ENCODE assay signal across 22 cellular contexts in the genomic region with DNA sequence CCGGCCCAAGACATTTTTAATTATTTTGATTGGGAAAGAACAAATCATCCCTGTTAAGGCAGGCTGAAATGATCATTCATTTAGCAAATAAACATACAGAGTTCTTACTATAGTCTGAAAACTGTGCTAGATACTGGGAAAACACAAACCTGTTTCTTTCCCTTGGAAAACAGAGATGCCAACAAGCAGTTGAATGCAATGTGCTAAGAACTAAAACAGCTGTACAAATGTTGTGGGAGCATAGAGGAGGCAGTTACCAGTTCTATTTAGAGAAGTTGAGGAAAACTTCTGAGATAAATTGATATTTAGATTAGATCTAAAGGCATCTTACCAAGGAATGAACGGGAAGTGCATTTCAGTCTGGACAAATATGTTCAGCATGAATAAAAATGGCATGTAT. TPM values are rescaled to one million over a fixed set of nuclear protein-coding genes. Genes with fewer than 3 reads are reported as not detected.
DNase-seq lines count a peak whose midpoint lies in the region; ATAC-seq, FAIRE-seq and TF ChIP-seq lines count a peak whose summit lies in the region.
"Had no signal": no experiment of that assay in that cellular context is flagged by ENCODE, and none has a peak within 500 bp of the region (broad histone marks: within the 10 kb centered on the region; RNA-seq: fewer than 3 reads in every experiment).

No MANE protein-coding gene starts in this region.

- DNase-seq in stimulated activated naive CD8-positive, alpha-beta T cell treated with anti-CD3 and anti-CD28 coated beads, Interleukin-15, Interleukin-2, amounts not matched to agents 100 U/mL and 50 U/mL, for 24 hours = no peak
- DNase-seq in T-cell (no peak), myocyte (ENCODE audit: low read depth) (peak; percentile 46), type B pancreatic cell (ENCODE audit: extremely low spot score, unreplicated experiment) (no peak), UCSD-AML1 (lab: John Stamatoyannopoulos, UW; ENCODE audit: unreplicated experiment) (no peak), HTR-8/SVneo (ENCODE audit: insufficient read length, low spot score) (no peak)
- DNase-seq in activated CD4-positive, alpha-beta T cell treated with anti-CD3 and anti-CD28 coated beads, Interleukin-2, amount 50 U/mL, for 4 hours = no peak
- DNase-seq: colonic mucosa, GOT3, left ventricle myocardium superior, NCI-H1048, NCI-H1694, NCI-H510A treated with DMSO at 0.1 percent for 48 hours, Right ventricle myocardium superior, testis, uterus had no signal

- FAIRE-seq in HTR-8/SVneo (lab: Jason Lieb, UNC) = no peak
- FAIRE-seq: keratinocyte had no signal

- peaks cover 54% of the 10 kb centered on the region for H3K4me1 Mint-ChIP-seq in stimulated activated naive CD8-positive, alpha-beta T cell treated with anti-CD3 and anti-CD28 coated beads, Interleukin-15, Interleukin-2, amounts not matched to agents 100 ng/mL and 50 ng/mL, for 24 hours (ENCODE audit: low read depth)
- H3K4me1 Mint-ChIP-seq in T-cell (peaks cover 50 to 66% (median 52%) of the 10 kb centered on the region in 3 donors), type B pancreatic cell (ENCODE audit: unreplicated experiment) (no peaks in the 10 kb centered on the region)

- no peak overlapping the region for H3K4me3 Mint-ChIP-seq in stimulated activated naive CD8-positive, alpha-beta T cell treated with anti-CD3 and anti-CD28 coated beads, Interleukin-15, Interleukin-2, amounts not matched to agents 100 ng/mL and 50 ng/mL, for 24 hours
- no peak overlapping the region for H3K4me3 Mint-ChIP-seq in T-cell
- H3K4me3 Mint-ChIP-seq in type B pancreatic cell = peak overlapping the region; percentile 37
- H3K4me3 Mint-ChIP-seq: mesothelial cell of epicardium had no signal

- H3K9me3 Mint-ChIP-seq in stimulated activated naive CD8-positive, alpha-beta T cell treated with anti-CD3 and anti-CD28 coated beads, Interleukin-15, Interleukin-2, amounts not matched to agents 100 ng/mL and 50 ng/mL, for 24 hours = no peaks in the 10 kb centered on the region
- H3K9me3 Mint-ChIP-seq in T-cell (no peaks in the 10 kb centered on the region), type B pancreatic cell (no peaks in the 10 kb centered on the region)
- H3K9me3 Mint-ChIP-seq: mesothelial cell of epicardium had no signal

- peak overlapping the region; percentile 79 for H3K27ac Mint-ChIP-seq in stimulated activated naive CD8-positive, alpha-beta T cell treated with anti-CD3 and anti-CD28 coated beads, Interleukin-15, Interleukin-2, amounts not matched to agents 100 ng/mL and 50 ng/mL, for 24 hours
- H3K27ac Mint-ChIP-seq in T-cell = peak overlapping the region; percentile 94
- H3K27ac Mint-ChIP-seq in type B pancreatic cell = peak overlapping the region; percentile 0
- H3K27ac Mint-ChIP-seq: mesothelial cell of epicardium, progenitor cell of endocrine pancreas had no signal

- no peak for ATAC-seq in stimulated activated naive CD8-positive, alpha-beta T cell treated with anti-CD3 and anti-CD28 coated beads, Interleukin-15, Interleukin-2, amounts not matched to agents 100 U/mL and 50 U/mL, for 24 hours
- no peak for ATAC-seq in T-cell (replicated peaks in 1 of 4)
- ATAC-seq: left ventricle myocardium superior, sciatic nerve had no signal

- no peaks in the 10 kb centered on the region for H3K27me3 Mint-ChIP-seq in stimulated activated naive CD8-positive, alpha-beta T cell treated with anti-CD3 and anti-CD28 coated beads, Interleukin-15, Interleukin-2, amounts not matched to agents 100 ng/mL and 50 ng/mL, for 24 hours
- H3K27me3 Mint-ChIP-seq in T-cell = no peaks in the 10 kb centered on the region
- no peaks in the 10 kb centered on the region for H3K27me3 Mint-ChIP-seq in type B pancreatic cell
- H3K27me3 Mint-ChIP-seq: progenitor cell of endocrine pancreas had no signal

- H3K36me3 Mint-ChIP-seq in stimulated activated naive CD8-positive, alpha-beta T cell treated with anti-CD3 and anti-CD28 coated beads, Interleukin-15, Interleukin-2, amounts not matched to agents 100 ng/mL and 50 ng/mL, for 24 hours (ENCODE audit: low read depth) = peaks cover 11% of the 10 kb centered on the region
- no peaks in the 10 kb centered on the region for H3K36me3 Mint-ChIP-seq in T-cell
- H3K36me3 Mint-ChIP-seq in type B pancreatic cell = peaks cover under 1% of the 10 kb centered on the region
- H3K36me3 Mint-ChIP-seq: mesothelial cell of epicardium had no signal

- no peak for TF ChIP-seq CTCF in type B pancreatic cell (conservative IDR thresholded peaks at IDR 0.05)

- CTCF ChIA-PET in T-cell (lab: Charles Lee) = interaction anchor here (0.6 to 5.2 kb wide), 27 partner anchors 9 to 225 kb away, joined by 3 to 88 read pairs (median 7); partner anchors contain the start of genes C3AR1 (in 2 of the 2), FOXJ2 (in 1 of the 2) and SLC2A3 (in 1 of the 2)

- POLR2A ChIA-PET in T-cell (lab: Charles Lee) = interaction anchor here (0.7 to 1.2 kb wide), 8 partner anchors 9 to 158 kb away, joined by 3 to 8 read pairs (median 4); no protein-coding TSS in a partner anchor

RNA-seq across cellular contexts. Expression of gene NECAP1, which starts 3.2 kb away (rescaled TPM):
- total RNA-seq in T-cell (10 to 100 TPM; 43.9 to 86.6 (median 46.4) TPM), myocyte (53.1 and 55.7 TPM in 2 replicates), type B pancreatic cell (ENCODE audit: low replicate concordance) (26.9 and 61.4 TPM in 2 replicates)
- polyA plus RNA-seq in myocyte (2012) = 25.2 TPM

RNA-seq across cellular contexts. Expression of gene C3AR1, which starts 12.8 kb away (rescaled TPM):
- total RNA-seq in T-cell = 1 to 10 TPM in 4 of 5 donors, under 1 TPM in 1; 0.68 to 5.1 (median 2.4) TPM
- 0.08 TPM in 1 of 2 replicates, not detected in the other for total RNA-seq in myocyte
- polyA plus RNA-seq in myocyte (2012) = 0.15 TPM
- not detected in 2 replicates for total RNA-seq in type B pancreatic cell (ENCODE audit: low replicate concordance)
- total RNA-seq: mesothelial cell of epicardium, PC-3, progenitor cell of endocrine pancreas had no signal

RNA-seq across cellular contexts. Expression of gene CLEC4A, which starts 44.5 kb away (rescaled TPM):
- total RNA-seq in T-cell (1 to 10 TPM in 3 of 5 donors, under 1 TPM in 2; 0.44 to 2.3 (median 1.3) TPM), myocyte (1.4 TPM in 1 of 2 replicates, not detected in the other), type B pancreatic cell (ENCODE audit: low replicate concordance) (0.29 TPM in 1 of 2 replicates, not detected in the other)
- polyA plus RNA-seq in myocyte (2012) = 0.62 TPM
- total RNA-seq: left ventricle myocardium superior had no signal

RNA-seq across cellular contexts. Expression of gene FOXJ2, which starts 46.4 kb away (rescaled TPM):
- total RNA-seq in T-cell = 10 to 100 TPM; 24.5 to 31.9 (median 28.2) TPM
- total RNA-seq in myocyte = 8.4 and 11.9 TPM in 2 replicates
- 12.1 TPM for polyA plus RNA-seq in myocyte (2012)
- 15.6 and 35.5 TPM in 2 replicates for total RNA-seq in type B pancreatic cell (ENCODE audit: low replicate concordance)

Comparison
In these comparisons a context has a peak if more than half of its experiments do, and no peak if none do; other contexts are left out.
1. H3K27ac Mint-ChIP-seq: peak in every context shown above with its lines; median percentile 94 in T-cell; 79 in stimulated activated naive CD8-positive, alpha-beta T cell treated with anti-CD3 and anti-CD28 coated beads, Interleukin-15, Interleukin-2, amounts not matched to agents 100 ng/mL and 50 ng/mL, for 24 hours; 0 in type B pancreatic cell.